In the genomic region with DNA sequence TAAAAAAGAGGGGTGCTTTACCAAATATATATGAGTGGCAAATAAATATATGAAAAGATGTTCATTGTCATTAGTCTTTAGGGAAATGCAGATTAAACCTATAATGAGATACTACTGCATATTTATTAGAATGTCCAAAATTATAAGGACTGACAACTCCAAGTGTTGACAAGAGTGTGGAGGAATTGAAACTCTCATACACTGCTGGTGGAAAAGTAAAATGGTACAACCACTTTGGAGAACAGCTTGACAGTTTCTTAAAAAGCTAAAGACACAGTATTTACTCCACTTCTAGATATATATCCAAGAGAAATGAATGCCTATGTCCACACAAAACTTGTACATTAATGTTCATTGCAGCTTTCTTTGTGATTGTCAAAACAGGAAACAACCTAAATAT, we compare ENCODE assay signal across 1 cellular context.
TF ChIP-seq lines count a peak whose summit lies in the region.

No MANE protein-coding gene starts in this region.

TF ChIP-seq in K562, 482 proteins besides CTCF, POLR2A, EP300 and RAD21:
- TF ChIP-seq, protein P1, sequence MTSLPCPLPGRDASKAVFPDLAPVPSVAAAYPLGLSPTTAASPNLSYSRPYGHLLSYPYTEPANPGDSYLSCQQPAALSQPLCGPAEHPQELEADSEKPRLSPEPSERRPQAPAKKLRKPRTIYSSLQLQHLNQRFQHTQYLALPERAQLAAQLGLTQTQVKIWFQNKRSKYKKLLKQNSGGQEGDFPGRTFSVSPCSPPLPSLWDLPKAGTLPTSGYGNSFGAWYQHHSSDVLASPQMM (CRISPR knock-in tag; IDR thresholded peaks at IDR 0.05): no peak
- peak; percentile 51 for TF ChIP-seq ZFP36 (IDR thresholded peaks at IDR 0.05; ENCODE audit: low read depth, low read length, partially characterized antibody)
- TF ChIP-seq RBM25 (IDR thresholded peaks at IDR 0.05; ENCODE audit: low read depth, low read length, severe bottlenecking): peak; percentile 84
